In genomic region chr17:6088141-6088540, GRCh38 we compare ENCODE assay signal across 1 cellular context.
TF ChIP-seq lines count a peak whose summit lies in the region.

No MANE protein-coding gene starts in this region.

TF ChIP-seq in WTC11, 78 proteins besides CTCF, POLR2A, EP300 and RAD21 (continued from another document):
- TF ChIP-seq STAT6 (CRISPR knock-in tag; conservative IDR thresholded peaks at IDR 0.05; ENCODE audit: low read depth) (no peak), ESRRA (CRISPR knock-in tag; IDR thresholded peaks at IDR 0.05; ENCODE audit: borderline replicate concordance) (no peak), OVOL2 (CRISPR knock-in tag; IDR thresholded peaks at IDR 0.05; ENCODE audit: borderline replicate concordance) (no peak), ZNF317 (CRISPR knock-in tag; IDR thresholded peaks at IDR 0.05; ENCODE audit: borderline replicate concordance, low read depth) (no peak), ZNF425 (CRISPR knock-in tag; conservative IDR thresholded peaks at IDR 0.05) (no peak), NR2C2 (CRISPR knock-in tag; IDR thresholded peaks at IDR 0.05) (no peak)
